1 cellular context compared by ENCODE assay signal in the genomic region with DNA sequence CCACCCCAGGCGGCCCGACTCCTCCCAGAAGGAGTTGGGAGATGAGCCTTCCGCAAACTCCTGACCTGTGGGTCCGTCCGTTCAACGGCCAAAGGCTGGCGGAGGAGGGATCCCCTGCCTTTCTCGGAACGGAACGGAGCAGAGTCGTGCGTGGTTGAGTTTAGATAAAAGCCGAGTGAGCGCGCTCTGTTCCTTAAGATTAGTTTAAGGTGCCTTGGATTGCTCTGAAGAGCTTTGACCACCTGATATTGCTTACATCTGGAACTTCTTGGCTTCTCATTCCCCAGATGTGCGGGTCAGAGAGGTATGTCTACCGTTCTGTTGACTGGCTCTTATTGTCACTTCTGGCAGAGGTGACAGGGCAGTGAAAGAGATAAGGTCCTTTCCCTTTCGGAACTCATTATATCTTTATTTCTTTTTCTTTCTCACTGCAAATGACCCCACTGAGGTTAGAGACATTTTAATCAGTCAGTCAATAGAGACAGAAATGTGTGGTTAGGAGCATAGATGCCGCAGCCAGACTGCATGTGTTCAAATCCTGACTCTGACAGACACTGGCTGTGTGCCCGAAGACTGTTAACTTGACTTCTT.
A peak's percentile ranks its signal among the peaks of the same experiment; 100 is the strongest.
TF ChIP-seq lines count a peak whose summit lies in the region.

A gene with protein sequence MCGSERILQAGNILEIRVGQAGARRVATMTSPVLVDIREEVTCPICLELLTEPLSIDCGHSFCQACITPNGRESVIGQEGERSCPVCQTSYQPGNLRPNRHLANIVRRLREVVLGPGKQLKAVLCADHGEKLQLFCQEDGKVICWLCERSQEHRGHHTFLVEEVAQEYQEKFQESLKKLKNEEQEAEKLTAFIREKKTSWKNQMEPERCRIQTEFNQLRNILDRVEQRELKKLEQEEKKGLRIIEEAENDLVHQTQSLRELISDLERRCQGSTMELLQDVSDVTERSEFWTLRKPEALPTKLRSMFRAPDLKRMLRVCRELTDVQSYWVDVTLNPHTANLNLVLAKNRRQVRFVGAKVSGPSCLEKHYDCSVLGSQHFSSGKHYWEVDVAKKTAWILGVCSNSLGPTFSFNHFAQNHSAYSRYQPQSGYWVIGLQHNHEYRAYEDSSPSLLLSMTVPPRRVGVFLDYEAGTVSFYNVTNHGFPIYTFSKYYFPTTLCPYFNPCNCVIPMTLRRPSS (plus strand): TSS at position 27 of the 591 bp plus-strand sequence. CDS start 261 bp downstream, at position 288.

TF ChIP-seq in GM23338, 12 proteins besides CTCF, POLR2A, EP300 and RAD21:
- TF ChIP-seq EZH2 (IDR thresholded peaks at IDR 0.05; ENCODE audit: low read depth, unreplicated experiment) (no peak), POLR2AphosphoS5 (IDR thresholded peaks at IDR 0.05; ENCODE audit: low read depth) (peak; percentile 45)
